ENCODE assay signal across 9 cellular contexts in the genomic region with DNA sequence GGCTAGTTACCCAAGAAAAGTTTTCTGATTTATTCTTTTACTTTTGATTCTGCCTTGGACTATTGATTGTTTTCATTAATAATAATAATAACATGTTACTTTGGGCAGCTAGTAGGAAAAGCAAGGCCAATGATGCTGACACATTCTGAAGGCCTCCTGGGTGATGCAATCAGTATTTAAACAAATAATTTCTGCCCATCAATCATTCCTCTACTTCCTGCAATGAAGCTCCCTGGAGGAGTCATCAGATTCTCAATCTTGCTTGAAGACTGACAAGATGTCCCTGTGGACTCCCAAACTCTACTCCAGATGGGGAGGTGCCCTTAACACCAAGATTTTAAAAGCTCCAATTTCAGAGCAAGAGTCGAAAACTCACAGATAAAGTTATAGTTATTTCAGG. TPM values are rescaled to one million over a fixed set of nuclear protein-coding genes. Genes with fewer than 3 reads are reported as not detected.
DNase-seq lines count a peak whose midpoint lies in the region; ATAC-seq lines count a peak whose summit lies in the region.
"Had no signal": no experiment of that assay in that cellular context is flagged by ENCODE, and none has a peak within 500 bp of the region (broad histone marks: within the 10 kb centered on the region; RNA-seq: fewer than 3 reads in every experiment).

A gene with protein sequence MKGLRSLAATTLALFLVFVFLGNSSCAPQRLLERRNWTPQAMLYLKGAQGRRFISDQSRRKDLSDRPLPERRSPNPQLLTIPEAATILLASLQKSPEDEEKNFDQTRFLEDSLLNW (plus strand): TSS at position 244 of the 400 bp plus-strand sequence. CDS start 177 bp downstream, outside the sequence.

- H3K4me3 Mint-ChIP-seq in activated CD4-positive, alpha-beta memory T cell treated with anti-CD3 and anti-CD28 coated beads, Interleukin-2, amount 10 ng/mL, durations not matched to agents 7 days and 5 days: peak within 1 kb of the TSS; percentile 70
- peak within 1 kb of the TSS; percentile 30 to 81 for H3K4me3 Mint-ChIP-seq in stimulated activated naive CD8-positive, alpha-beta T cell treated with anti-CD3 and anti-CD28 coated beads, Interleukin-15, amount 100 ng/mL, for 72 hours

- intact Hi-C loops in right cardiac atrium (cut with DNase I) (no loop called here), left colon (cut with DNase I, micrococcal nuclease) (no loop called here)

- H3K4me3 ChIP-seq in right cardiac atrium (ENCODE audit: low read length): peak within 1 kb of the TSS; percentile 75

- no peak within 1 kb of the TSS for H3K27ac Mint-ChIP-seq in activated CD4-positive, alpha-beta memory T cell treated with anti-CD3 and anti-CD28 coated beads, Interleukin-2, amount 10 ng/mL, durations not matched to agents 7 days and 5 days
- peak within 1 kb of the TSS in 1 of 2 donors; percentile 62 for H3K27ac Mint-ChIP-seq in stimulated activated naive CD8-positive, alpha-beta T cell treated with anti-CD3 and anti-CD28 coated beads, Interleukin-15, amount 100 ng/mL, for 72 hours

- ATAC-seq in right cardiac atrium (no peak), left colon (no peak)
- ATAC-seq in stimulated activated naive CD8-positive, alpha-beta T cell treated with anti-CD3 and anti-CD28 coated beads, Interleukin-15, amount 100 ng/mL, for 72 hours: no peak

- CTCF ChIA-PET in activated CD4-positive, alpha-beta memory T cell treated with anti-CD3 and anti-CD28 coated beads, Interleukin-2, amount 10 ng/mL, durations not matched to agents 7 days and 5 days (lab: Charles Lee): no interaction called here

- H3K4me1 ChIP-seq in right cardiac atrium (ENCODE audit: control insufficient read depth, insufficient read depth, low read length): no peaks in the 10 kb centered on the region

- H3K9me3 Mint-ChIP-seq in activated CD4-positive, alpha-beta memory T cell treated with anti-CD3 and anti-CD28 coated beads, Interleukin-2, amount 10 ng/mL, durations not matched to agents 7 days and 5 days: peaks cover 3% of the 10 kb centered on the region
- H3K9me3 Mint-ChIP-seq in stimulated activated naive CD8-positive, alpha-beta T cell treated with anti-CD3 and anti-CD28 coated beads, Interleukin-15, amount 100 ng/mL, for 72 hours: peaks cover 7 to 12% of the 10 kb centered on the region in 2 donors

- no peaks in the 10 kb centered on the region for H3K9me3 ChIP-seq in right cardiac atrium (ENCODE audit: control insufficient read depth, low read length)

- 89% methylated on average over 1 of the region's 1 CpG for WGBS in right cardiac atrium

- peaks cover 21% of the 10 kb centered on the region for H3K27me3 Mint-ChIP-seq in activated CD4-positive, alpha-beta memory T cell treated with anti-CD3 and anti-CD28 coated beads, Interleukin-2, amount 10 ng/mL, durations not matched to agents 7 days and 5 days
- H3K27me3 Mint-ChIP-seq in stimulated activated naive CD8-positive, alpha-beta T cell treated with anti-CD3 and anti-CD28 coated beads, Interleukin-15, amount 100 ng/mL, for 72 hours: peaks cover 29% of the 10 kb centered on the region

- H3K4me1 Mint-ChIP-seq in activated CD4-positive, alpha-beta memory T cell treated with anti-CD3 and anti-CD28 coated beads, Interleukin-2, amount 10 ng/mL, durations not matched to agents 7 days and 5 days: peaks cover 10% of the 10 kb centered on the region
- no peaks in the 10 kb centered on the region for H3K4me1 Mint-ChIP-seq in stimulated activated naive CD8-positive, alpha-beta T cell treated with anti-CD3 and anti-CD28 coated beads, Interleukin-15, amount 100 ng/mL, for 72 hours

- no peak within 1 kb of the TSS for H3K27ac ChIP-seq in right cardiac atrium (ENCODE audit: low read length)
- H3K27ac ChIP-seq: 22Rv1 had no signal

- peak; percentile 11 for DNase-seq in NCI-H146 (lab: John Stamatoyannopoulos, UW)
- no peak for DNase-seq in NCI-H146 treated with DMSO at 0.1 percent for 48 hours (lab: John Stamatoyannopoulos, UW; ENCODE audit: unreplicated experiment)
- no peak for DNase-seq in activated CD4-positive, alpha-beta memory T cell treated with anti-CD3 and anti-CD28 coated beads, Interleukin-2, amount 10 ng/mL, durations not matched to agents 7 days and 5 days
- no peak for DNase-seq in right cardiac atrium
- DNase-seq in stimulated activated naive CD8-positive, alpha-beta T cell treated with anti-CD3 and anti-CD28 coated beads, Interleukin-15, amount 100 ng/mL, for 72 hours: no peak
- no peak for DNase-seq in T1000 (lab: John Stamatoyannopoulos, UW)
- no peak for DNase-seq in putamen (ENCODE audit: low spot score)
- DNase-seq in left colon: no peak

- H3K27me3 ChIP-seq in right cardiac atrium (ENCODE audit: control insufficient read depth, insufficient read depth): no peaks in the 10 kb centered on the region

- H3K36me3 Mint-ChIP-seq in activated CD4-positive, alpha-beta memory T cell treated with anti-CD3 and anti-CD28 coated beads, Interleukin-2, amount 10 ng/mL, durations not matched to agents 7 days and 5 days (ENCODE audit: low read depth): no peaks in the 10 kb centered on the region

- POLR2A ChIA-PET in activated CD4-positive, alpha-beta memory T cell treated with anti-CD3 and anti-CD28 coated beads, Interleukin-2, amount 10 ng/mL, durations not matched to agents 7 days and 5 days (lab: Charles Lee): interaction anchor here (3.0 to 3.7 kb wide), 2 partner anchors 16 to 24 kb away, joined by 15 to 26 read pairs; a partner anchor contains a TSS

RNA-seq across cellular contexts. Expression of the gene that starts here (rescaled TPM):
- 1 to 10 TPM in 1 of 2 experiments, under 1 TPM in 1; 0.88 to 1.1 TPM for total RNA-seq in activated CD4-positive, alpha-beta memory T cell treated with anti-CD3 and anti-CD28 coated beads, Interleukin-2, amount 10 ng/mL, durations not matched to agents 7 days and 5 days
- total RNA-seq in right cardiac atrium (10 to 100 TPM in 1 of 4 donors, 1 to 10 TPM in 3; 3.9 to 11.7 (median 6.9) TPM), left colon (not detected)
- polyA plus RNA-seq in right cardiac atrium: 9.6 TPM
